In the genomic region with DNA sequence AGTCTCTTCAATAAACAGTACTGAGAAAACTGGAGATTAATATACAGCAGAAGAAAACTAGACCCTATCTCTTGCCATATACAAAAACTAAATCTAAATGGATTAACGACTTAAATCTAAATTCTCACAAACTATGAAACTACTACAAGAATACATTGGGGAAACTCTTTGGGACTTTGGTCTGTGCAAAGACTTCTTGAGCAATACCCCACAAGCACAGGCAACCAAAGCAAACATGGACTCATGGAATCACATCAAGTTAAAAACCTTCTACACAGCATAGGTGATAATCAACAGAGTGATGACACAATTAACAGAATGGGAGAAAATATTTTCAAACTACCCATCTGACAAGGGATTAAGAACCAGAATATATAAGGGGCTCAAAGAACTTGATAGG, we compare ENCODE assay signal across 35 cellular contexts.
DNase-seq lines count a peak whose midpoint lies in the region; ATAC-seq, FAIRE-seq and TF ChIP-seq lines count a peak whose summit lies in the region.
"Had no signal": no experiment of that assay in that cellular context is flagged by ENCODE, and none has a peak within 500 bp of the region (broad histone marks: within the 10 kb centered on the region; RNA-seq: fewer than 3 reads in every experiment).

No MANE protein-coding gene starts in this region.

- H3K4me3 Mint-ChIP-seq in CD8-positive, alpha-beta memory T cell, result no peak overlapping the region
- H3K4me3 Mint-ChIP-seq: B cell; CD14-positive monocyte; CD4-positive, alpha-beta memory T cell; CD4-positive, alpha-beta T cell; CD4-positive, CD25-positive, alpha-beta regulatory T cell; CD8-positive, alpha-beta T cell had no signal

- no peaks in the 10 kb centered on the region for H3K79me2 ChIP-seq in HepG2 (ENCODE audit: insufficient read depth, low read length)

- H3K9me3 Mint-ChIP-seq in CD8-positive, alpha-beta memory T cell, result peaks cover 10 to 49% (median 15%) of the 10 kb centered on the region in 5 donors

- TF ChIP-seq EP300 in HepG2 (IDR thresholded peaks at IDR 0.05; ENCODE audit: low read depth in 2 of 2, low read length in 2 of 2) (no peak), HepG2 (CRISPR knock-in tag; IDR thresholded peaks at IDR 0.05; ENCODE audit: borderline replicate concordance) (no peak)

- no peak for TF ChIP-seq RAD21 in HepG2 (CRISPR knock-in tag; IDR thresholded peaks at IDR 0.05)
- peak in 1 of 2 donors; percentile 9 for TF ChIP-seq RAD21 in liver (IDR thresholded peaks at IDR 0.05)

- no peak overlapping the region for H3K27ac Mint-ChIP-seq in CD8-positive, alpha-beta memory T cell
- H3K27ac Mint-ChIP-seq: B cell; CD14-positive monocyte; CD4-positive, alpha-beta memory T cell; CD4-positive, alpha-beta T cell; CD4-positive, CD25-positive, alpha-beta regulatory T cell; CD8-positive, alpha-beta T cell had no signal

- H3K27me3 Mint-ChIP-seq in CD8-positive, alpha-beta memory T cell, result peaks cover 0 to 2% of the 10 kb centered on the region in 2 donors
- H3K27me3 Mint-ChIP-seq: B cell; CD4-positive, alpha-beta memory T cell; CD4-positive, alpha-beta T cell; CD4-positive, CD25-positive, alpha-beta regulatory T cell had no signal

- CTCF ChIA-PET in HepG2 (lab: Yijun Ruan, JAX; ENCODE audit: low intra/inter-chr PET ratio, low total read pairs), result no interaction called here
- CTCF ChIA-PET in CD8-positive, alpha-beta memory T cell (lab: Charles Lee), result no interaction called here

- H3K36me3 Mint-ChIP-seq in CD8-positive, alpha-beta memory T cell, result no peaks in the 10 kb centered on the region
- H3K36me3 Mint-ChIP-seq: CD14-positive monocyte; CD4-positive, alpha-beta memory T cell; CD4-positive, CD25-positive, alpha-beta regulatory T cell; CD8-positive, alpha-beta T cell had no signal

- in situ Hi-C loops in HepG2 (cut with HindIII; ENCODE audit: extremely low pct_ligation_motif_present, low pct_unique_long_range_greater_than_20kb), result no loop called here

- peak; percentile 45 for DNase-seq in left lobe of liver (ENCODE audit: low spot score)
- DNase-seq in HepG2 (ENCODE audit: low spot score), result no peak
- DNase-seq in right lobe of liver, result no peak
- DNase-seq in GM12891 (ENCODE audit: insufficient read length, low spot score), result no peak
- DNase-seq in right atrium auricular region (ENCODE audit: low spot score), result no peak
- DNase-seq in CD8-positive, alpha-beta memory T cell, result no peak
- no peak for DNase-seq in DMS53 (lab: John Stamatoyannopoulos, UW)
- DNase-seq: 8988T; ACHN; AML-193; BE2C; C1 segment of cervical spinal cord; Caco-2; Calu3; CD4-positive, alpha-beta memory T cell; CD4-positive, alpha-beta T cell; CD4-positive, CD25-positive, alpha-beta regulatory T cell; CD8-positive, alpha-beta T cell; COR-L47; DMS 273 treated with DMSO at 0.1 percent for 48 hours; DMS153; DMS79; DMS79 treated with DMSO at 0.1 percent for 48 hours; DND-41; EL had no signal

- intact Hi-C loops in HepG2 (cut with micrococcal nuclease; ENCODE audit: unreplicated experiment) (no loop called here), right lobe of liver (cut with DNase I) (no loop called here)

- H3K9me3 ChIP-seq in HepG2 (ENCODE audit: low read length) (peaks cover 93% of the 10 kb centered on the region), liver (ENCODE audit: control insufficient read depth in 4 of 4, low read length in 3 of 4) (peaks cover 0 to 4% (median under 1%) of the 10 kb centered on the region in 4 donors), right lobe of liver (no peaks in the 10 kb centered on the region), right atrium auricular region (peaks cover 0 to 44% of the 10 kb centered on the region in 2 donors)
- no peaks in the 10 kb centered on the region for H3K9me3 ChIP-seq in CD8-positive, alpha-beta memory T cell (ENCODE audit: low read length)
- H3K9me3 ChIP-seq: BE2C, Caco-2 had no signal

- WGBS in HepG2 (ENCODE audit: low lambda C conversion rate), result 0% methylated on average over 1 of the region's 1 CpG
- WGBS in liver, result 32% methylated on average over 1 of the region's 1 CpG
- WGBS in right lobe of liver (ENCODE audit: insufficient coverage, low coverage, low lambda C conversion rate, missing lambda C conversion rate), result 29% methylated on average over 1 of the region's 1 CpG

- H3K27ac ChIP-seq in HepG2 (ENCODE audit: extremely low read length, insufficient read depth, low read length), result no peak overlapping the region
- no peak overlapping the region for H3K27ac ChIP-seq in liver (ENCODE audit: low read depth in 1 of 2, low read length in 2 of 2)
- H3K27ac ChIP-seq in right lobe of liver, result peak overlapping the region in 1 of 3 donors; percentile 1
- no peak overlapping the region for H3K27ac ChIP-seq in right atrium auricular region
- H3K27ac ChIP-seq in CD8-positive, alpha-beta memory T cell (ENCODE audit: low read depth, low read length), result no peak overlapping the region
- H3K27ac ChIP-seq: 22Rv1; A549; BLaER1; BLaER1 treated with 17β-estradiol and CSF1 and Interleukin-3, amounts not matched to agents 10 nM and 100 nM; C4-2B had no signal

- no peaks in the 10 kb centered on the region for H3K4me1 Mint-ChIP-seq in CD8-positive, alpha-beta memory T cell
- H3K4me1 Mint-ChIP-seq: B cell; CD14-positive monocyte; CD4-positive, alpha-beta memory T cell; CD4-positive, CD25-positive, alpha-beta regulatory T cell had no signal

- no peak for FAIRE-seq in HepG2 (lab: Jason Lieb, UNC)
- FAIRE-seq in GM12891 (lab: Jason Lieb, UNC), result no peak
- FAIRE-seq: A204.1, A549, D721Med had no signal

- H3K4me1 ChIP-seq in HepG2 (ENCODE audit: insufficient read depth, low read length) (no peaks in the 10 kb centered on the region), liver (ENCODE audit: control insufficient read depth in 4 of 4, insufficient read depth in 4 of 4, low read length in 3 of 4) (no peaks in the 10 kb centered on the region), right lobe of liver (peaks cover 0 to 8% (median 0%) of the 10 kb centered on the region in 4 donors), right atrium auricular region (no peaks in the 10 kb centered on the region)
- H3K4me1 ChIP-seq in CD8-positive, alpha-beta memory T cell (ENCODE audit: insufficient read depth, low read length), result no peaks in the 10 kb centered on the region
- H3K4me1 ChIP-seq: A549; BE2C; BLaER1; BLaER1 treated with 17β-estradiol and CSF1 and Interleukin-3, amounts not matched to agents 10 nM and 100 nM; Caco-2 had no signal

- TF ChIP-seq CTCF in HepG2 (CRISPR knock-in tag; IDR thresholded peaks at IDR 0.05), result no peak
- TF ChIP-seq CTCF in liver (IDR thresholded peaks at IDR 0.05; ENCODE audit: low read depth, low read length, missing input control), result no peak
- no peak for TF ChIP-seq CTCF in right lobe of liver (IDR thresholded peaks at IDR 0.05)
- no peak for TF ChIP-seq CTCF in right atrium auricular region (IDR thresholded peaks at IDR 0.05)

- no TSS peak for BruUV-seq in HepG2 (replicated peaks; lab: Mats Ljungman, UMichigan)

- H3K36me3 ChIP-seq in HepG2 (replicated peaks in 1 of 2; ENCODE audit: control insufficient read depth in 1 of 2, insufficient read depth in 2 of 2, low read length in 2 of 2) (no peaks in the 10 kb centered on the region), liver (ENCODE audit: control insufficient read depth in 4 of 4, insufficient read depth in 3 of 4, low read depth in 1 of 4, low read length in 3 of 4) (no peaks in the 10 kb centered on the region), right lobe of liver (no peaks in the 10 kb centered on the region), right atrium auricular region (no peaks in the 10 kb centered on the region)
- no peaks in the 10 kb centered on the region for H3K36me3 ChIP-seq in CD8-positive, alpha-beta memory T cell (ENCODE audit: insufficient read depth, low read length)
- H3K36me3 ChIP-seq: BE2C; BLaER1; BLaER1 treated with 17β-estradiol and CSF1 and Interleukin-3, amounts not matched to agents 10 nM and 100 nM had no signal

- H3K9ac ChIP-seq in HepG2 (ENCODE audit: insufficient read depth, low read depth, low read length), result no peak overlapping the region
- no peak overlapping the region for H3K9ac ChIP-seq in liver (ENCODE audit: low read depth in 1 of 2, low read length in 2 of 2)
- H3K9ac ChIP-seq: BLaER1; BLaER1 treated with 17β-estradiol and CSF1 and Interleukin-3, amounts not matched to agents 10 nM and 100 nM had no signal

- H4K20me1 ChIP-seq in HepG2 (ENCODE audit: insufficient read depth, low read length), result no peaks in the 10 kb centered on the region
- H4K20me1 ChIP-seq: BLaER1; BLaER1 treated with 17β-estradiol and CSF1 and Interleukin-3, amounts not matched to agents 10 nM and 100 nM had no signal

- H3K27me3 ChIP-seq in HepG2 (ENCODE audit: control insufficient read depth in 1 of 2, insufficient read depth in 2 of 2, low read length in 2 of 2) (no peaks in the 10 kb centered on the region), liver (ENCODE audit: control insufficient read depth in 4 of 4, insufficient read depth in 4 of 4, low read length in 3 of 4) (no peaks in the 10 kb centered on the region), right lobe of liver (no peaks in the 10 kb centered on the region), right atrium auricular region (no peaks in the 10 kb centered on the region)
- H3K27me3 ChIP-seq in CD8-positive, alpha-beta memory T cell (ENCODE audit: insufficient read depth, low read length, poor library complexity, severe bottlenecking), result no peaks in the 10 kb centered on the region
- H3K27me3 ChIP-seq: BE2C; BLaER1; BLaER1 treated with 17β-estradiol and CSF1 and Interleukin-3, amounts not matched to agents 10 nM and 100 nM had no signal

- POLR2A ChIA-PET in HepG2 (lab: Yijun Ruan, JAX), result no interaction called here
- POLR2A ChIA-PET in CD8-positive, alpha-beta memory T cell (lab: Charles Lee), result no interaction called here

- H3K4me3 ChIP-seq in HepG2 (replicated peaks in 1 of 3; ENCODE audit: insufficient read depth in 1 of 3, low read depth in 2 of 3, low read length in 3 of 3), result no peak overlapping the region
- no peak overlapping the region for H3K4me3 ChIP-seq in liver (ENCODE audit: low read depth in 1 of 3, low read length in 3 of 3)
- no peak overlapping the region for H3K4me3 ChIP-seq in right lobe of liver
- H3K4me3 ChIP-seq in right atrium auricular region, result no peak overlapping the region
- no peak overlapping the region for H3K4me3 ChIP-seq in CD8-positive, alpha-beta memory T cell (ENCODE audit: low read length)
- H3K4me3 ChIP-seq: A549; BLaER1; BLaER1 treated with 17β-estradiol and CSF1 and Interleukin-3, amounts not matched to agents 10 nM and 100 nM had no signal

- no peak overlapping the region for H2AFZ ChIP-seq in HepG2 (ENCODE audit: low read length)

- ATAC-seq in left lobe of liver (peak; percentile 87), HepG2 (no peak; the same call in 2 of the 3 replicates), right lobe of liver (peak; percentile 53 to 91 (median 79))
- ATAC-seq: A549; CD8-positive, alpha-beta T cell had no signal

- TF ChIP-seq POLR2A in HepG2 (IDR thresholded peaks at IDR 0.05; ENCODE audit: insufficient read depth in 1 of 2, low read depth in 2 of 2, low read length in 2 of 2) (no peak), right lobe of liver (IDR thresholded peaks at IDR 0.05) (no peak), GM12891 (IDR thresholded peaks at IDR 0.05; ENCODE audit: low read depth, low read length) (no peak)

- H3K4me2 ChIP-seq in HepG2 (ENCODE audit: low read depth, low read length), result no peak overlapping the region
- H3K4me2 ChIP-seq: A549; BLaER1; BLaER1 treated with 17β-estradiol and CSF1 and Interleukin-3, amounts not matched to agents 10 nM and 100 nM had no signal

TF ChIP-seq in liver, 16 proteins besides CTCF, POLR2A, EP300 and RAD21 (continues in another document):
- no peak for TF ChIP-seq TAF1 (conservative IDR thresholded peaks at IDR 0.05)
